9 cellular contexts compared by ENCODE assay signal in genomic region chr4:141158219-141158618, GRCh38. TPM values are rescaled to one million over a fixed set of nuclear protein-coding genes. Genes with fewer than 3 reads are reported as not detected.
DNase-seq lines count a peak whose midpoint lies in the region; ATAC-seq and TF ChIP-seq lines count a peak whose summit lies in the region.
"Had no signal": no experiment of that assay in that cellular context is flagged by ENCODE, and none has a peak within 500 bp of the region (broad histone marks: within the 10 kb centered on the region; RNA-seq: fewer than 3 reads in every experiment).

No MANE protein-coding gene starts in this region.

- DNase-seq in NCI-H345 (lab: John Stamatoyannopoulos, UW), result peak; percentile 22
- DNase-seq in NCI-H345 treated with DMSO at 0.1 percent for 48 hours (lab: John Stamatoyannopoulos, UW; ENCODE audit: unreplicated experiment), result no peak
- peak; percentile 22 for DNase-seq in NCI-H2029 treated with DMSO at 0.1 percent for 48 hours (lab: John Stamatoyannopoulos, UW)
- DNase-seq in chondrocyte (ENCODE audit: low spot score), result no peak
- no peak for DNase-seq in activated CD4-positive, alpha-beta memory T cell treated with anti-CD3 and anti-CD28 coated beads, Interleukin-2, amount 10 ng/mL, durations not matched to agents 7 days and 5 days
- DNase-seq: activated B cell treated with CpG ODN at 0.5 μM for 24 hours had no signal

- no peaks in the 10 kb centered on the region for H3K36me3 ChIP-seq in neural cell (ENCODE audit: insufficient read depth, low read length)

- POLR2A ChIA-PET in activated CD4-positive, alpha-beta memory T cell treated with anti-CD3 and anti-CD28 coated beads, Interleukin-2, amount 10 ng/mL, durations not matched to agents 7 days and 5 days (lab: Charles Lee), result no interaction called here

- TF ChIP-seq CTCF in chondrocyte (IDR thresholded peaks at IDR 0.05) (peak; percentile 89), neural cell (IDR thresholded peaks at IDR 0.05; ENCODE audit: poor library complexity, severe bottlenecking) (peak; percentile 77)

- H3K79me2 ChIP-seq in neural cell (replicated peaks; ENCODE audit: insufficient read depth, low read length), result no peaks in the 10 kb centered on the region

- H3K27ac Mint-ChIP-seq in chondrocyte (ENCODE audit: unreplicated experiment), result no peak overlapping the region
- H3K27ac Mint-ChIP-seq in activated CD4-positive, alpha-beta memory T cell treated with anti-CD3 and anti-CD28 coated beads, Interleukin-2, amount 10 ng/mL, durations not matched to agents 7 days and 5 days, result no peak overlapping the region
- H3K27ac Mint-ChIP-seq: activated B cell treated with CpG ODN at 0.5 μM for 24 hours had no signal

- H3K9me3 ChIP-seq in neural cell (ENCODE audit: low read length), result no peaks in the 10 kb centered on the region

- H3K4me1 Mint-ChIP-seq in chondrocyte (ENCODE audit: low read depth), result no peaks in the 10 kb centered on the region
- H3K4me1 Mint-ChIP-seq in activated CD4-positive, alpha-beta memory T cell treated with anti-CD3 and anti-CD28 coated beads, Interleukin-2, amount 10 ng/mL, durations not matched to agents 7 days and 5 days, result no peaks in the 10 kb centered on the region
- H3K4me1 Mint-ChIP-seq: activated B cell treated with CpG ODN at 0.5 μM for 24 hours had no signal

- no peaks in the 10 kb centered on the region for H3K27me3 ChIP-seq in neural cell (ENCODE audit: insufficient read depth, low read depth, low read length)

- ATAC-seq in HG02884 (IDR thresholded peaks at IDR 0.05; ENCODE audit: unreplicated experiment) (no peak), HG03135 (IDR thresholded peaks at IDR 0.05; ENCODE audit: unreplicated experiment) (no peak)

- CTCF ChIA-PET in activated CD4-positive, alpha-beta memory T cell treated with anti-CD3 and anti-CD28 coated beads, Interleukin-2, amount 10 ng/mL, durations not matched to agents 7 days and 5 days (lab: Charles Lee), result no interaction called here

- peak; percentile 83 for TF ChIP-seq RAD21 in neural cell (conservative IDR thresholded peaks at IDR 0.05)

- no peaks in the 10 kb centered on the region for H3F3A ChIP-seq in neural cell (ENCODE audit: insufficient read depth, low read length, poor library complexity, severe bottlenecking)

- no peak overlapping the region for H3K27ac ChIP-seq in neural cell (ENCODE audit: low read length)

- H3K9me3 Mint-ChIP-seq in chondrocyte (ENCODE audit: low read depth), result peaks cover 6% of the 10 kb centered on the region
- no peaks in the 10 kb centered on the region for H3K9me3 Mint-ChIP-seq in activated CD4-positive, alpha-beta memory T cell treated with anti-CD3 and anti-CD28 coated beads, Interleukin-2, amount 10 ng/mL, durations not matched to agents 7 days and 5 days
- H3K9me3 Mint-ChIP-seq: activated B cell treated with CpG ODN at 0.5 μM for 24 hours had no signal

- H3K4me2 ChIP-seq in neural cell (ENCODE audit: low read length), result no peak overlapping the region

- H4K20me1 ChIP-seq in neural cell (ENCODE audit: insufficient read depth), result no peaks in the 10 kb centered on the region

- H3K4me3 ChIP-seq in neural cell (ENCODE audit: low read length), result no peak overlapping the region

- H3K27me3 Mint-ChIP-seq in chondrocyte (ENCODE audit: low read depth), result peaks cover under 1% of the 10 kb centered on the region
- peaks cover 4% of the 10 kb centered on the region for H3K27me3 Mint-ChIP-seq in activated CD4-positive, alpha-beta memory T cell treated with anti-CD3 and anti-CD28 coated beads, Interleukin-2, amount 10 ng/mL, durations not matched to agents 7 days and 5 days

- no peak overlapping the region for H2AFZ ChIP-seq in neural cell (ENCODE audit: low read depth, low read length)

- no peak for TF ChIP-seq EP300 in neural cell (conservative IDR thresholded peaks at IDR 0.05; ENCODE audit: poor library complexity, severe bottlenecking)

- H3K36me3 Mint-ChIP-seq in chondrocyte (ENCODE audit: low read depth), result no peaks in the 10 kb centered on the region
- H3K36me3 Mint-ChIP-seq in activated CD4-positive, alpha-beta memory T cell treated with anti-CD3 and anti-CD28 coated beads, Interleukin-2, amount 10 ng/mL, durations not matched to agents 7 days and 5 days (ENCODE audit: low read depth), result no peaks in the 10 kb centered on the region

- no peak overlapping the region for H3K9ac ChIP-seq in neural cell (ENCODE audit: low read length)

- H3K4me3 Mint-ChIP-seq in chondrocyte (ENCODE audit: unreplicated experiment), result no peak overlapping the region
- H3K4me3 Mint-ChIP-seq in activated CD4-positive, alpha-beta memory T cell treated with anti-CD3 and anti-CD28 coated beads, Interleukin-2, amount 10 ng/mL, durations not matched to agents 7 days and 5 days, result no peak overlapping the region
- H3K4me3 Mint-ChIP-seq: activated B cell treated with CpG ODN at 0.5 μM for 24 hours had no signal

- H3K9me2 ChIP-seq in neural cell (ENCODE audit: insufficient read depth, low read length), result no peaks in the 10 kb centered on the region

TF ChIP-seq in neural cell, 6 proteins besides CTCF, POLR2A, EP300 and RAD21:
- no peak for TF ChIP-seq POLR2AphosphoS5 (IDR thresholded peaks at IDR 0.05)
- peak; percentile 78 for TF ChIP-seq SMC3 (conservative IDR thresholded peaks at IDR 0.05; ENCODE audit: poor library complexity)
TF ChIP-seq in neural cell: peak in this region for 1.

RNA-seq across cellular contexts. Expression of gene RNF150, which starts 24.9 kb away (rescaled TPM):
- 12.8 to 28.7 TPM (median 14.8 TPM) in 3 replicates for total RNA-seq in chondrocyte
- polyA plus RNA-seq in neural cell, result 15.0 and 15.3 TPM in 2 replicates
- polyA minus RNA-seq in neural cell, result 57.9 and 74.6 TPM in 2 replicates
- not detected for total RNA-seq in activated CD4-positive, alpha-beta memory T cell treated with anti-CD3 and anti-CD28 coated beads, Interleukin-2, amount 10 ng/mL, durations not matched to agents 7 days and 5 days
- total RNA-seq: activated B cell treated with CpG ODN at 0.5 μM for 24 hours had no signal

Comparison
In these comparisons a context has a peak if more than half of its experiments do, and no peak if none do; other contexts are left out.
1. DNase-seq: peak in NCI-H345 (single experiment) and NCI-H2029 treated with DMSO at 0.1 percent for 48 hours (single experiment); none in NCI-H345 treated with DMSO at 0.1 percent for 48 hours (single experiment), chondrocyte (single experiment) and activated CD4-positive, alpha-beta memory T cell treated with anti-CD3 and anti-CD28 coated beads, Interleukin-2, amount 10 ng/mL, durations not matched to agents 7 days and 5 days (single experiment).
2. RNA of gene RNF150, which starts 24.9 kb away (total RNA-seq): 12.8 to 28.7 TPM in chondrocyte; not detected in activated CD4-positive, alpha-beta memory T cell treated with anti-CD3 and anti-CD28 coated beads, Interleukin-2, amount 10 ng/mL, durations not matched to agents 7 days and 5 days; every median in the first group is over 10 times any median in the second.